Comparison of ENCODE assay signal across 1 cellular context in the genomic region with DNA sequence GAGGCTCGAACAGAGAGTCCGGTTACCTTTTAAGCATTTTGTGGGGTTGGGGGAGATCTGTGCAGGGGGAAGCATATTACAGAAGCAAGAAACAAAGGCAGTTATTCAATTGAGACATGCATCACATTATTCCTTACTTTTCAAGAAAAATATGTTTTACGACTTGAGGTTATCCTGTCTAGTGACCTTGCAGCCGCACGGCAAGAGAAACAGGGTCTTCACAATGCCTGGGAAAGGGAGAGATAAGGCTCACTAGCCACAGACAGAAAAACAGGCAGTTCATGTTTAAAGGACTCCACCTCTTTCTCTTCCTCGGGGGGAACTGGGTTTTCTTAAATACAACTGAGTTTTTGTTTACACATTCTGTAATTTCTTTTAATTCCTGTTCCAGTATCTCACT.
TF ChIP-seq lines count a peak whose summit lies in the region.

No MANE protein-coding gene starts in this region.

TF ChIP-seq in GM12878, 131 proteins besides CTCF, POLR2A, EP300 and RAD21:
- TF ChIP-seq, protein P1, sequence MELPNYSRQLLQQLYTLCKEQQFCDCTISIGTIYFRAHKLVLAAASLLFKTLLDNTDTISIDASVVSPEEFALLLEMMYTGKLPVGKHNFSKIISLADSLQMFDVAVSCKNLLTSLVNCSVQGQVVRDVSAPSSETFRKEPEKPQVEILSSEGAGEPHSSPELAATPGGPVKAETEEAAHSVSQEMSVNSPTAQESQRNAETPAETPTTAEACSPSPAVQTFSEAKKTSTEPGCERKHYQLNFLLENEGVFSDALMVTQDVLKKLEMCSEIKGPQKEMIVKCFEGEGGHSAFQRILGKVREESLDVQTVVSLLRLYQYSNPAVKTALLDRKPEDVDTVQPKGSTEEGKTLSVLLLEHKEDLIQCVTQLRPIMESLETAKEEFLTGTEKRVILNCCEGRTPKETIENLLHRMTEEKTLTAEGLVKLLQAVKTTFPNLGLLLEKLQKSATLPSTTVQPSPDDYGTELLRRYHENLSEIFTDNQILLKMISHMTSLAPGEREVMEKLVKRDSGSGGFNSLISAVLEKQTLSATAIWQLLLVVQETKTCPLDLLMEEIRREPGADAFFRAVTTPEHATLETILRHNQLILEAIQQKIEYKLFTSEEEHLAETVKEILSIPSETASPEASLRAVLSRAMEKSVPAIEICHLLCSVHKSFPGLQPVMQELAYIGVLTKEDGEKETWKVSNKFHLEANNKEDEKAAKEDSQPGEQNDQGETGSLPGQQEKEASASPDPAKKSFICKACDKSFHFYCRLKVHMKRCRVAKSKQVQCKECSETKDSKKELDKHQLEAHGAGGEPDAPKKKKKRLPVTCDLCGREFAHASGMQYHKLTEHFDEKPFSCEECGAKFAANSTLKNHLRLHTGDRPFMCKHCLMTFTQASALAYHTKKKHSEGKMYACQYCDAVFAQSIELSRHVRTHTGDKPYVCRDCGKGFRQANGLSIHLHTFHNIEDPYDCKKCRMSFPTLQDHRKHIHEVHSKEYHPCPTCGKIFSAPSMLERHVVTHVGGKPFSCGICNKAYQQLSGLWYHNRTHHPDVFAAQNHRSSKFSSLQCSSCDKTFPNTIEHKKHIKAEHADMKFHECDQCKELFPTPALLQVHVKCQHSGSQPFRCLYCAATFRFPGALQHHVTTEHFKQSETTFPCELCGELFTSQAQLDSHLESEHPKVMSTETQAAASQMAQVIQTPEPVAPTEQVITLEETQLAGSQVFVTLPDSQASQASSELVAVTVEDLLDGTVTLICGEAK (IDR thresholded peaks at IDR 0.05; ENCODE audit: borderline replicate concordance) = no peak
- TF ChIP-seq CHD1 (IDR thresholded peaks at IDR 0.05; ENCODE audit: low read depth, low read length) (no peak), ZZZ3 (IDR thresholded peaks at IDR 0.05; ENCODE audit: control insufficient read depth, insufficient read length, low read depth) (no peak), SMC3 (IDR thresholded peaks at IDR 0.05; ENCODE audit: borderline replicate concordance, low read length) (no peak)
- TF ChIP-seq, protein P2, sequence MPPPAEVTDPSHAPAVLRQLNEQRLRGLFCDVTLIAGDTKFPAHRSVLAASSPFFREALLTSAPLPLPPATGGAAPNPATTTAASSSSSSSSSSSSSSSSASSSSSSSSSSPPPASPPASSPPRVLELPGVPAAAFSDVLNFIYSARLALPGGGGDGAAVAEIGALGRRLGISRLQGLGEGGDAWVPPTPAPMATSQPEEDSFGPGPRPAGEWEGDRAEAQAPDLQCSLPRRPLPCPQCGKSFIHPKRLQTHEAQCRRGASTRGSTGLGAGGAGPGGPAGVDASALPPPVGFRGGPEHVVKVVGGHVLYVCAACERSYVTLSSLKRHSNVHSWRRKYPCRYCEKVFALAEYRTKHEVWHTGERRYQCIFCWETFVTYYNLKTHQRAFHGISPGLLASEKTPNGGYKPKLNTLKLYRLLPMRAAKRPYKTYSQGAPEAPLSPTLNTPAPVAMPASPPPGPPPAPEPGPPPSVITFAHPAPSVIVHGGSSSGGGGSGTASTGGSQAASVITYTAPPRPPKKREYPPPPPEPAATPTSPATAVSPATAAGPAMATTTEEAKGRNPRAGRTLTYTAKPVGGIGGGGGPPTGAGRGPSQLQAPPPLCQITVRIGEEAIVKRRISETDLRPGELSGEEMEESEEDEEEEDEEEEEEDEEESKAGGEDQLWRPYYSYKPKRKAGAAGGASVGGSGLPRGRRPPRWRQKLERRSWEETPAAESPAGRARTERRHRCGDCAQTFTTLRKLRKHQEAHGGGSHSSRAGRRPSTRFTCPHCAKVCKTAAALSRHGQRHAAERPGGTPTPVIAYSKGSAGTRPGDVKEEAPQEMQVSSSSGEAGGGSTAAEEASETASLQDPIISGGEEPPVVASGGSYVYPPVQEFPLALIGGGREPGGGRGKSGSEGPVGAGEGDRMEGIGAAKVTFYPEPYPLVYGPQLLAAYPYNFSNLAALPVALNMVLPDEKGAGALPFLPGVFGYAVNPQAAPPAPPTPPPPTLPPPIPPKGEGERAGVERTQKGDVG (CRISPR knock-in tag; IDR thresholded peaks at IDR 0.05) = no peak
TF ChIP-seq in GM12878: peak in this region for 0.
